8 cellular contexts compared by ENCODE assay signal in genomic region chr9:120875954-120876841, GRCh38.
DNase-seq lines count a peak whose midpoint lies in the region; ATAC-seq and TF ChIP-seq lines count a peak whose summit lies in the region.

No MANE protein-coding gene starts in this region.

- peak; percentile 96 for DNase-seq in AG08396 (ENCODE audit: low spot score)
- DNase-seq in NCI-H345 treated with DMSO at 0.1 percent for 48 hours (lab: John Stamatoyannopoulos, UW; ENCODE audit: unreplicated experiment) = peak; percentile 77
- DNase-seq in activated CD4-positive, alpha-beta T cell treated with anti-CD3 and anti-CD28 coated beads for 1 hour = peak; percentile 71
- peak; percentile 81 for DNase-seq in choroid plexus epithelial cell (ENCODE audit: low read depth)
- peak; percentile 87 for DNase-seq in left kidney (ENCODE audit: low read depth, low spot score)
- DNase-seq in stimulated activated CD4-positive, alpha-beta T cell treated with anti-CD3 and anti-CD28 coated beads, Interleukin-1b, Interleukin-23, amount 100 ng/mL, for 48 hours = peak; percentile 90

- peak overlapping the region; percentile 68 for H3K4me3 ChIP-seq in choroid plexus epithelial cell (ENCODE audit: low read depth, low read length)

- peak; percentile 25 for TF ChIP-seq CTCF in choroid plexus epithelial cell (conservative IDR thresholded peaks at IDR 0.05; ENCODE audit: low read depth, low read length)

- peak; percentile 49 for ATAC-seq in GM18873 (IDR thresholded peaks at IDR 0.05; ENCODE audit: low FRiP score, unreplicated experiment)
- ATAC-seq in HG03135 (IDR thresholded peaks at IDR 0.05; ENCODE audit: unreplicated experiment) = peak; percentile 61

Comparison
In these comparisons a context has a peak if more than half of its experiments do, and no peak if none do; other contexts are left out.
1. Peak in every context shown above with its lines: DNase-seq, ATAC-seq and H3K4me3 ChIP-seq.